26 cellular contexts compared by ENCODE assay signal in the genomic region with DNA sequence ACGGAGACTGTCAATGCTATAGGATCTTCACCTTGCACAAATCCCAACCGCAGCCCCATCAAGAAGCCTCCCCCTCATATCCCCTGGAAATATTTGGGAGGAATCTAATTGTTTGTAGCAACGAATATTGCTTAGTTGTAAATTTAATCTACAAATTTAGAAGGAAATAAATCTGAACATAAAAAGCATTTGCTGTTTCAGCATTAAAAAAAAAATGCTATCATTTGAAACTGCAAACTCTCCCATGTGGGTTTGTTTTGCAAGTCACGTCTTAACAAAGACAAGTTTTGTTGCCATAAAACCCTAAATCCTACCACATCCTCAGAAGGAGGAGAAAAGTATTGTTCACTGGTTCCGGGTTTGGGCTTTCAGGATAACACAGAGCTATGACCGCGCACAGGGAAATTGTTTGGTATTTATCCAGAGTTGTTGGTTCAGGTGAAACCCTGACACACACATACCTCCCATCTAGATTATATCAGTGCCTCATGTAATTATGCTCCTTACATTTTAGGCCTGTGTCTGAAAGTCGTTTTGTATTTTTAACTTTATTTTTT.
DNase-seq lines count a peak whose midpoint lies in the region; ATAC-seq and TF ChIP-seq lines count a peak whose summit lies in the region.
"Had no signal": no experiment of that assay in that cellular context is flagged by ENCODE, and none has a peak within 500 bp of the region (broad histone marks: within the 10 kb centered on the region; RNA-seq: fewer than 3 reads in every experiment).

No MANE protein-coding gene starts in this region.

- ATAC-seq in GM18498 (IDR thresholded peaks at IDR 0.05; ENCODE audit: unreplicated experiment) (no peak), HG02973 (IDR thresholded peaks at IDR 0.05; ENCODE audit: unreplicated experiment) (no peak)
- ATAC-seq: effector memory CD8-positive, alpha-beta T cell; left lobe of liver; natural killer cell treated with Interleukin-12 subunit alpha and Interleukin-12 subunit beta and Interleukin-15 and Interleukin-18, amount 100 ng/mL, for 72 hours; upper lobe of right lung had no signal

- intact Hi-C loops in cardiac septum (cut with DNase I) = loop anchor here (10.0 kb wide), 1 partner anchor 191 kb away; no protein-coding TSS in a partner anchor
- intact Hi-C loops in uterus (cut with DNase I; ENCODE audit: low total_unique reads) = no loop called here

- no peak for DNase-seq in right atrium auricular region (ENCODE audit: low spot score)
- no peak for DNase-seq in cardiac septum (ENCODE audit: low spot score)
- DNase-seq in epithelial cell of prostate (ENCODE audit: low read depth, low spot score) = peak; percentile 46
- DNase-seq in uterus = no peak
- DNase-seq in AG20443 (ENCODE audit: low spot score) = no peak
- DNase-seq: activated naive CD4-positive, alpha-beta T cell treated with anti-CD3 and anti-CD28 coated beads for 36 hours; DMS53; effector memory CD8-positive, alpha-beta T cell; GF-D8; glutamatergic neuron; KG1; midbrain; NCI-H1694; NCI-H2171 treated with DMSO at 0.1 percent for 48 hours; NCI-H526; Peyer's patch; posterior cingulate gyrus; stimulated activated CD8-positive, alpha-beta memory T cell treated with anti-CD3 and anti-CD28 coated beads, Interleukin-4, amount 100 ng/mL, for 48 hours; upper lobe of right lung had no signal

- H3K9me3 ChIP-seq in right atrium auricular region (no peaks in the 10 kb centered on the region), mucosa of rectum (ENCODE audit: control insufficient read depth in 2 of 2, low read length in 2 of 2) (no peaks in the 10 kb centered on the region), uterus (no peaks in the 10 kb centered on the region)
- H3K9me3 ChIP-seq: Peyer's patch, SJSA1, upper lobe of right lung had no signal

- no peak overlapping the region for H3K4me3 ChIP-seq in right atrium auricular region
- no peak overlapping the region for H3K4me3 ChIP-seq in mucosa of rectum (ENCODE audit: low read length in 2 of 2)
- H3K4me3 ChIP-seq in uterus = no peak overlapping the region
- H3K4me3 ChIP-seq: coronary artery, Peyer's patch, SJSA1, upper lobe of right lung had no signal

- TF ChIP-seq CTCF in right atrium auricular region (IDR thresholded peaks at IDR 0.05) = no peak
- TF ChIP-seq CTCF in uterus (IDR thresholded peaks at IDR 0.05) = no peak

- H3K4me1 ChIP-seq in right atrium auricular region (peaks cover 0 to 92% of the 10 kb centered on the region in 2 donors), mucosa of rectum (ENCODE audit: control insufficient read depth in 2 of 2, insufficient read depth in 2 of 2, low read length in 2 of 2) (peaks cover 19 to 42% of the 10 kb centered on the region in 2 donors), uterus (no peaks in the 10 kb centered on the region)
- H3K4me1 ChIP-seq: SJSA1 had no signal

- no peak overlapping the region for H3K9ac ChIP-seq in mucosa of rectum (ENCODE audit: low read depth in 1 of 2, low read length in 2 of 2)

- peak overlapping the region; percentile 75 to 84 for H3K27ac ChIP-seq in right atrium auricular region
- H3K27ac ChIP-seq in epithelial cell of prostate = peak overlapping the region; percentile 15
- H3K27ac ChIP-seq in mucosa of rectum (ENCODE audit: low read depth in 2 of 2, low read length in 2 of 2) = peak overlapping the region; percentile 60 to 74
- H3K27ac ChIP-seq in uterus = peak overlapping the region; percentile 4 to 14
- H3K27ac ChIP-seq: Peyer's patch, SJSA1, upper lobe of right lung had no signal

- H3K36me3 ChIP-seq in right atrium auricular region = no peaks in the 10 kb centered on the region
- H3K36me3 ChIP-seq in mucosa of rectum (ENCODE audit: control insufficient read depth in 2 of 2, insufficient read depth in 2 of 2, low read length in 2 of 2) = no peaks in the 10 kb centered on the region
- no peaks in the 10 kb centered on the region for H3K36me3 ChIP-seq in uterus
- H3K36me3 ChIP-seq: Peyer's patch, SJSA1, upper lobe of right lung had no signal

- TF ChIP-seq POLR2A in uterus (IDR thresholded peaks at IDR 0.05) = no peak

- no peaks in the 10 kb centered on the region for H3K27me3 ChIP-seq in right atrium auricular region
- H3K27me3 ChIP-seq in mucosa of rectum (ENCODE audit: control insufficient read depth in 2 of 2, insufficient read depth in 2 of 2, low read length in 2 of 2) = no peaks in the 10 kb centered on the region
- H3K27me3 ChIP-seq in uterus = no peaks in the 10 kb centered on the region
- H3K27me3 ChIP-seq: Peyer's patch, SJSA1, upper lobe of right lung had no signal

Comparison
In these comparisons a context has a peak if more than half of its experiments do, and no peak if none do; other contexts are left out.
1. H3K27ac ChIP-seq: peak in every context shown above with its lines; median percentile 80 in right atrium auricular region; 67 in mucosa of rectum; 15 in epithelial cell of prostate; 9 in uterus.